ENCODE assay signal across 10 cellular contexts in genomic region chr12:93425736-93426363, GRCh38. TPM values are rescaled to one million over a fixed set of nuclear protein-coding genes. Genes with fewer than 3 reads are reported as not detected.
DNase-seq lines count a peak whose midpoint lies in the region; ATAC-seq and TF ChIP-seq lines count a peak whose summit lies in the region.
"Had no signal": no experiment of that assay in that cellular context is flagged by ENCODE, and none has a peak within 500 bp of the region (broad histone marks: within the 10 kb centered on the region; RNA-seq: fewer than 3 reads in every experiment).

No MANE protein-coding gene starts in this region.

- H3K27ac ChIP-seq in SU-DHL-6 (ENCODE audit: low read depth, low read length) (peak overlapping the region; percentile 25), left lung (peak overlapping the region; percentile 35 to 46), RWPE1 (no peak overlapping the region)
- H3K27ac ChIP-seq: SJSA1 had no signal

- H3K4me3 Mint-ChIP-seq in stimulated activated naive CD8-positive, alpha-beta T cell treated with anti-CD3 and anti-CD28 coated beads, Interleukin-15, Interleukin-2, amounts not matched to agents 100 ng/mL and 50 ng/mL, for 24 hours = peak overlapping the region; percentile 13
- no peak overlapping the region for H3K4me3 Mint-ChIP-seq in stimulated activated naive CD8-positive, alpha-beta T cell treated with anti-CD3 and anti-CD28 coated beads, Interleukin-15, amount 100 ng/mL, for 72 hours

- no peaks in the 10 kb centered on the region for H3K9me2 ChIP-seq in SU-DHL-6 (replicated peaks; ENCODE audit: insufficient read depth, low read length)

- peaks cover 7% of the 10 kb centered on the region; the same call in 1 of the 2 replicates for H3F3A ChIP-seq in SU-DHL-6 (ENCODE audit: insufficient read depth)

- H3K4me3 ChIP-seq in SU-DHL-6 (ENCODE audit: insufficient read depth, low read length, poor library complexity, severe bottlenecking) (no peak overlapping the region), left lung (no peak overlapping the region)
- H3K4me3 ChIP-seq: SJSA1 had no signal

- no peak for DNase-seq in stimulated activated naive CD8-positive, alpha-beta T cell treated with anti-CD3 and anti-CD28 coated beads, Interleukin-15, amount 100 ng/mL, for 72 hours
- DNase-seq in left lung = no peak
- no peak for DNase-seq in NCI-H526 (lab: John Stamatoyannopoulos, UW)
- DNase-seq in NCI-H226 = no peak
- no peak for DNase-seq in RWPE1 (ENCODE audit: low spot score)
- no peak for DNase-seq in cardiac septum (ENCODE audit: low spot score)
- DNase-seq: activated CD4-positive, alpha-beta T cell treated with anti-CD3 and anti-CD28 coated beads for 4 hours had no signal

- peak overlapping the region; percentile 45 for H3K27ac Mint-ChIP-seq in stimulated activated naive CD8-positive, alpha-beta T cell treated with anti-CD3 and anti-CD28 coated beads, Interleukin-15, Interleukin-2, amounts not matched to agents 100 ng/mL and 50 ng/mL, for 24 hours
- H3K27ac Mint-ChIP-seq in stimulated activated naive CD8-positive, alpha-beta T cell treated with anti-CD3 and anti-CD28 coated beads, Interleukin-15, amount 100 ng/mL, for 72 hours = no peak overlapping the region

- H3K9me3 ChIP-seq in SU-DHL-6 (ENCODE audit: insufficient read depth, low read length) = no peaks in the 10 kb centered on the region
- no peaks in the 10 kb centered on the region for H3K9me3 ChIP-seq in left lung
- H3K9me3 ChIP-seq: SJSA1 had no signal

- H3K27me3 ChIP-seq in SU-DHL-6 (ENCODE audit: low read length) = no peaks in the 10 kb centered on the region
- H3K27me3 ChIP-seq in left lung = no peaks in the 10 kb centered on the region
- H3K27me3 ChIP-seq: SJSA1 had no signal

- peaks cover 92% of the 10 kb centered on the region for H3K4me1 Mint-ChIP-seq in stimulated activated naive CD8-positive, alpha-beta T cell treated with anti-CD3 and anti-CD28 coated beads, Interleukin-15, Interleukin-2, amounts not matched to agents 100 ng/mL and 50 ng/mL, for 24 hours (ENCODE audit: low read depth)
- peaks cover 95% of the 10 kb centered on the region for H3K4me1 Mint-ChIP-seq in stimulated activated naive CD8-positive, alpha-beta T cell treated with anti-CD3 and anti-CD28 coated beads, Interleukin-15, amount 100 ng/mL, for 72 hours

- H2AFZ ChIP-seq in SU-DHL-6 (ENCODE audit: low read depth, low read length, severe bottlenecking) = no peak overlapping the region

- TF ChIP-seq CTCF in SU-DHL-6 (IDR thresholded peaks at IDR 0.05; ENCODE audit: insufficient read depth, low read length, poor library complexity, severe bottlenecking) (no peak), left lung (IDR thresholded peaks at IDR 0.05) (no peak), RWPE1 (conservative IDR thresholded peaks at IDR 0.05; ENCODE audit: low read depth) (no peak)

- H3K4me2 ChIP-seq in SU-DHL-6 (ENCODE audit: low read depth, low read length, poor library complexity, severe bottlenecking) = peak overlapping the region; percentile 31

- H4K20me1 ChIP-seq in SU-DHL-6 (ENCODE audit: low read depth, low read length) = peaks cover 58% of the 10 kb centered on the region

- intact Hi-C loops in left lung (cut with DNase I) = no loop called here
- intact Hi-C loops in cardiac septum (cut with DNase I) = no loop called here

- no peaks in the 10 kb centered on the region for H3K9me3 Mint-ChIP-seq in stimulated activated naive CD8-positive, alpha-beta T cell treated with anti-CD3 and anti-CD28 coated beads, Interleukin-15, Interleukin-2, amounts not matched to agents 100 ng/mL and 50 ng/mL, for 24 hours
- no peaks in the 10 kb centered on the region for H3K9me3 Mint-ChIP-seq in stimulated activated naive CD8-positive, alpha-beta T cell treated with anti-CD3 and anti-CD28 coated beads, Interleukin-15, amount 100 ng/mL, for 72 hours

- no peak overlapping the region for H3K9ac ChIP-seq in SU-DHL-6 (ENCODE audit: low read length)

- POLR2A ChIA-PET in RWPE1 (lab: Yijun Ruan, JAX; ENCODE audit: low non-redundant PET) = no interaction called here

- no peaks in the 10 kb centered on the region for H3K27me3 Mint-ChIP-seq in stimulated activated naive CD8-positive, alpha-beta T cell treated with anti-CD3 and anti-CD28 coated beads, Interleukin-15, Interleukin-2, amounts not matched to agents 100 ng/mL and 50 ng/mL, for 24 hours
- H3K27me3 Mint-ChIP-seq in stimulated activated naive CD8-positive, alpha-beta T cell treated with anti-CD3 and anti-CD28 coated beads, Interleukin-15, amount 100 ng/mL, for 72 hours = no peaks in the 10 kb centered on the region

- CTCF ChIA-PET in RWPE1 (lab: Yijun Ruan, JAX) = interaction anchor here (0.6 kb wide), 1 partner anchor 797 kb away, joined by 3 read pairs; no protein-coding TSS in a partner anchor

- H3K36me3 Mint-ChIP-seq in stimulated activated naive CD8-positive, alpha-beta T cell treated with anti-CD3 and anti-CD28 coated beads, Interleukin-15, Interleukin-2, amounts not matched to agents 100 ng/mL and 50 ng/mL, for 24 hours (ENCODE audit: low read depth) = peaks cover 24% of the 10 kb centered on the region

- no peak for ATAC-seq in stimulated activated naive CD8-positive, alpha-beta T cell treated with anti-CD3 and anti-CD28 coated beads, Interleukin-15, amount 100 ng/mL, for 72 hours
- no peak for ATAC-seq in left lung

- peaks cover 40 to 82% of the 10 kb centered on the region in 2 donors for H3K4me1 ChIP-seq in left lung

- H3K79me2 ChIP-seq in SU-DHL-6 (ENCODE audit: insufficient read depth, low read length) = peaks cover 99% of the 10 kb centered on the region

- H3K36me3 ChIP-seq in SU-DHL-6 (ENCODE audit: low read length) (no peaks in the 10 kb centered on the region), left lung (no peaks in the 10 kb centered on the region)

RNA-seq across cellular contexts. Expression of gene UBE2N, which starts 15.9 kb away (rescaled TPM):
- 10 to 100 TPM; 82.2 to 99.0 TPM for total RNA-seq in left lung
- total RNA-seq in cardiac septum = 81.4 TPM

RNA-seq across cellular contexts. Expression of gene MRPL42, which starts 41.5 kb away (rescaled TPM):
- total RNA-seq in left lung (10 to 100 TPM; 59.9 to 65.6 TPM), cardiac septum (43.9 TPM)

RNA-seq across cellular contexts. Expression of gene NUDT4, which starts 48.1 kb away (rescaled TPM):
- total RNA-seq in left lung (10 to 100 TPM; 46.6 to 48.0 TPM), cardiac septum (116 TPM)
